In genomic region chr1:203698144-203698543, GRCh38 we compare ENCODE assay signal across 20 cellular contexts.
DNase-seq lines count a peak whose midpoint lies in the region; ATAC-seq and TF ChIP-seq lines count a peak whose summit lies in the region.
"Had no signal": no experiment of that assay in that cellular context is flagged by ENCODE, and none has a peak within 500 bp of the region (broad histone marks: within the 10 kb centered on the region; RNA-seq: fewer than 3 reads in every experiment).

No MANE protein-coding gene starts in this region.

- no peak overlapping the region for H3K9ac ChIP-seq in subcutaneous abdominal adipose tissue (ENCODE audit: low read length in 5 of 5)

- no peaks in the 10 kb centered on the region for H3K9me3 ChIP-seq in left ventricle myocardium inferior (replicated peaks)
- no peaks in the 10 kb centered on the region for H3K9me3 ChIP-seq in right cardiac atrium (ENCODE audit: control insufficient read depth, low read length)
- peaks cover 0 to under 1% (median 0%) of the 10 kb centered on the region in 5 donors for H3K9me3 ChIP-seq in subcutaneous abdominal adipose tissue (ENCODE audit: control insufficient read depth in 5 of 5, low read length in 5 of 5)
- H3K9me3 ChIP-seq: A549, HAP-1 had no signal

- H3K4me3 ChIP-seq in left ventricle myocardium inferior (no peak overlapping the region), right cardiac atrium (ENCODE audit: low read length) (no peak overlapping the region), subcutaneous abdominal adipose tissue (ENCODE audit: low read depth in 1 of 5, low read length in 5 of 5) (no peak overlapping the region)
- H3K4me3 ChIP-seq: A549, HAP-1 had no signal

- H3K36me3 Mint-ChIP-seq in HFFc6 (ENCODE audit: low read depth) (peaks cover 43% of the 10 kb centered on the region), immature natural killer cell (peaks cover 21 to 30% (median 24%) of the 10 kb centered on the region in 3 donors), WTC11 (peaks cover 4% of the 10 kb centered on the region; the same call in 1 of the 2 replicates)

- H3K36me3 ChIP-seq in left ventricle myocardium inferior = peaks cover 65% of the 10 kb centered on the region
- H3K36me3 ChIP-seq in subcutaneous abdominal adipose tissue (ENCODE audit: control insufficient read depth in 5 of 5, insufficient read depth in 5 of 5, low read length in 5 of 5) = peaks cover 23 to 69% (median 62%) of the 10 kb centered on the region in 5 donors

- H3K4me3 Mint-ChIP-seq in HFFc6 = no peak overlapping the region
- H3K4me3 Mint-ChIP-seq in immature natural killer cell = no peak overlapping the region
- no peak overlapping the region for H3K4me3 Mint-ChIP-seq in WTC11
- H3K4me3 Mint-ChIP-seq: CD14-positive monocyte had no signal

- peaks cover 8% of the 10 kb centered on the region for H3K27me3 Mint-ChIP-seq in HFFc6 (ENCODE audit: insufficient read depth)
- peaks cover 2% of the 10 kb centered on the region in 3 donors for H3K27me3 Mint-ChIP-seq in immature natural killer cell (ENCODE audit: low read depth in 3 of 3)
- no peaks in the 10 kb centered on the region for H3K27me3 Mint-ChIP-seq in WTC11 (ENCODE audit: low read depth)

- POLR2A ChIA-PET in WTC11 (lab: Charles Lee) = no interaction called here

- TF ChIP-seq CTCF in left ventricle myocardium inferior (IDR thresholded peaks at IDR 0.05; ENCODE audit: borderline replicate concordance) = no peak
- TF ChIP-seq CTCF in HFFc6 (IDR thresholded peaks at IDR 0.05) = no peak
- no peak for TF ChIP-seq CTCF in WTC11 (IDR thresholded peaks at IDR 0.05)

- no peak for ATAC-seq in right cardiac atrium
- no peak for ATAC-seq in WTC11
- ATAC-seq: A549 had no signal

- H3K4me1 Mint-ChIP-seq in HFFc6 (ENCODE audit: low read depth) (peaks cover 41% of the 10 kb centered on the region), immature natural killer cell (peaks cover 48 to 60% of the 10 kb centered on the region in 2 donors), WTC11 (no peaks in the 10 kb centered on the region)

- H3K4me1 ChIP-seq in left ventricle myocardium inferior (peaks cover 55% of the 10 kb centered on the region), right cardiac atrium (ENCODE audit: control insufficient read depth, insufficient read depth, low read length) (peaks cover 22% of the 10 kb centered on the region), subcutaneous abdominal adipose tissue (ENCODE audit: control insufficient read depth in 5 of 5, insufficient read depth in 5 of 5, low read length in 5 of 5) (peaks cover 9 to 32% (median 27%) of the 10 kb centered on the region in 5 donors)
- H3K4me1 ChIP-seq: HAP-1 had no signal

- intact Hi-C loops in left ventricle myocardium inferior (cut with micrococcal nuclease) (loop anchor here (2.0 kb wide), 1 partner anchor 73 kb away; no protein-coding TSS in a partner anchor), right cardiac atrium (cut with DNase I) (no loop called here)

- 61% methylated on average over 7 of the region's 7 CpGs for WGBS in right cardiac atrium

- no peaks in the 10 kb centered on the region for H3K27me3 ChIP-seq in left ventricle myocardium inferior (ENCODE audit: low read depth)
- no peaks in the 10 kb centered on the region for H3K27me3 ChIP-seq in right cardiac atrium (ENCODE audit: control insufficient read depth, insufficient read depth)
- peaks cover 0 to 1% (median 0%) of the 10 kb centered on the region in 5 donors for H3K27me3 ChIP-seq in subcutaneous abdominal adipose tissue (ENCODE audit: control insufficient read depth in 5 of 5, insufficient read depth in 4 of 5, low read length in 5 of 5)

- DNase-seq in left ventricle myocardium inferior (no peak), right cardiac atrium (no peak), HFFc6 (no peak), immature natural killer cell (no peak), AG20443 (ENCODE audit: low spot score) (no peak), WTC11 (ENCODE audit: low spot score) (no peak)
- DNase-seq in NK-92 treated with Interleukin-12 subunit alpha and Interleukin-12 subunit beta, amount 100 ng/mL, for 24 hours (lab: John Stamatoyannopoulos, UW) = no peak
- DNase-seq: DMS79 treated with DMSO at 0.1 percent for 48 hours, IMR-90, Kasumi-1, MM.1S, NCI-H1105, NCI-H1694, NCI-H2107, NCI-H2227 treated with DMSO at 0.1 percent for 48 hours, NCI-H524 had no signal

- H3K9me3 Mint-ChIP-seq in HFFc6 (no peaks in the 10 kb centered on the region), immature natural killer cell (no peaks in the 10 kb centered on the region), WTC11 (no peaks in the 10 kb centered on the region)
- H3K9me3 Mint-ChIP-seq: CD14-positive monocyte had no signal

- H3K27ac ChIP-seq in left ventricle myocardium inferior (replicated peaks) (peak overlapping the region; percentile 36), right cardiac atrium (ENCODE audit: low read length) (no peak overlapping the region), subcutaneous abdominal adipose tissue (ENCODE audit: low read depth, low read length) (peak overlapping the region; percentile 1)
- H3K27ac ChIP-seq: A549 had no signal

- CTCF ChIA-PET in WTC11 (lab: Charles Lee) = interaction anchor here (0.7 to 8.7 kb wide), 3 partner anchors 26 to 194 kb away, joined by 3 to 64 read pairs (median 3); no protein-coding TSS in a partner anchor

- H3K27ac Mint-ChIP-seq in HFFc6 = peak overlapping the region; percentile 55; the same call in 1 of the 2 replicates
- peak overlapping the region in 5 of 6 donors; percentile 29 to 72 (median 69) for H3K27ac Mint-ChIP-seq in immature natural killer cell
- H3K27ac Mint-ChIP-seq in WTC11 = no peak overlapping the region

TF ChIP-seq in WTC11, 78 proteins besides CTCF, POLR2A, EP300 and RAD21 (continues in another document):
- TF ChIP-seq TP53 (CRISPR knock-in tag; IDR thresholded peaks at IDR 0.05) (no peak), E2F4 (CRISPR knock-in tag; IDR thresholded peaks at IDR 0.05; ENCODE audit: borderline replicate concordance, low read depth) (no peak), NR1H2 (CRISPR knock-in tag; IDR thresholded peaks at IDR 0.05) (no peak), MLX (CRISPR knock-in tag; IDR thresholded peaks at IDR 0.05) (no peak), NFATC4 (CRISPR knock-in tag; IDR thresholded peaks at IDR 0.05) (no peak), HMGXB4 (CRISPR knock-in tag; IDR thresholded peaks at IDR 0.05) (no peak), GRHL2 (CRISPR knock-in tag; IDR thresholded peaks at IDR 0.05; ENCODE audit: insufficient replicate concordance, severe bottlenecking) (no peak), OVOL2 (CRISPR knock-in tag; IDR thresholded peaks at IDR 0.05; ENCODE audit: borderline replicate concordance) (no peak), FOXP4 (CRISPR knock-in tag; IDR thresholded peaks at IDR 0.05) (no peak), ZBTB43 (CRISPR knock-in tag; IDR thresholded peaks at IDR 0.05) (no peak)
